Comparison of ENCODE assay signal across 11 cellular contexts in the genomic region with DNA sequence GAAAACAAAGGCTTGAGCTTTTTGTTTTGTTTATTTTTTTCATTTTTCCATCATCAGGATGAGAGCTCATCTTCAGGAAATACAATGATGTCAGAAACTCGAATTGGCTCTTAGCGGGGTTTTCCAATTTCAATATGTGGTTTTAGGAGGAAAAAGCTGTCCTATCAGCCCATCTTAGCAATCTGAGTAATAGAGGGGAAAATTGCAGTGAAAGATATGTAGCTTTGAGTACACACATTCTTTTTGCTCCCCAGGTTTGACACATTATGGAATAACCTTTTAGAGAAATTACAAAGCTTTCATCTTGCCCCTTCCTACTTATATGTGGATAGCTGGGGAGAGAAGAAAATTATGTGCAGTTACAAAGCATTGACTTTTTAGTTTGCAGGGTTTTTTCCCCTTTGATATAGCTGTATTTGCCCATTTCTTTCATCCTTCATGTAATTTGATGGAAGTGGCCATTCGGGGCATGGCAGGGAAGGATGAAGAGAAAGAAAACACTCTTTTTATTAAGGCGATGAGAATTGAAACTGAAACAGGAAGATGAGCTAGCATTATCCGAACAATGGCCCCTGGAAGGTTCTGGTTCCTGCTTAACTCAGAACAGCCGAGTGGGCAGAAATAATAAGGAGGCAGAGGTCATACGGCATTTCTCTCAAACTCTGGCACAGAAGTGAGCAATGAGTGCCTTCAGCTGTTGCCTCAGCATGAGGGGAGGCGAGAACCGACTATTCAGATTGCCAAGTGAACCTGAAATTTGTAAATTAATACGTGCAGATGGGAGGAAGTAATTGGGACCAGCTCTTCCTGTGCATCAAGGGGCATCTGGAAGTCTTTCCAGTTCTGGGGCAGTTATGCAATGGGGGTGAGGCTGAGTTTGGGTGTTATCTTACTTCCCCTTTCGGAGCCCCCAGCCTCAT.
DNase-seq lines count a peak whose midpoint lies in the region; ATAC-seq and TF ChIP-seq lines count a peak whose summit lies in the region.
"Had no signal": no experiment of that assay in that cellular context is flagged by ENCODE, and none has a peak within 500 bp of the region (broad histone marks: within the 10 kb centered on the region; RNA-seq: fewer than 3 reads in every experiment).

No MANE protein-coding gene starts in this region.

- POLR2A ChIA-PET in MCF 10A (lab: Yijun Ruan, JAX), result no interaction called here
- POLR2A ChIA-PET in activated naive CD8-positive, alpha-beta T cell treated with anti-CD3 and anti-CD28 coated beads, Interleukin-2, amount 10 ng/mL, durations not matched to agents 7 days and 5 days (lab: Charles Lee), result no interaction called here

- TF ChIP-seq CTCF in MCF 10A (IDR thresholded peaks at IDR 0.05; ENCODE audit: unreplicated experiment) (no peak), mammary epithelial cell (conservative IDR thresholded peaks at IDR 0.05 in 1 of 2, IDR thresholded peaks at IDR 0.05 in 1 of 2; ENCODE audit: extremely low read depth in 1 of 2, insufficient read depth in 1 of 2, low read depth in 1 of 2, low read length in 2 of 2) (no peak), esophagus muscularis mucosa (IDR thresholded peaks at IDR 0.05) (no peak)

- in situ Hi-C loops in mammary epithelial cell (cut with MboI; ENCODE audit: low sequenced_read_pairs in 2 of 2), result no loop called here

- no peak overlapping the region for H3K27ac Mint-ChIP-seq in MCF 10A (ENCODE audit: low read depth, unreplicated experiment)
- peak overlapping the region; percentile 15 for H3K27ac Mint-ChIP-seq in activated naive CD8-positive, alpha-beta T cell treated with anti-CD3 and anti-CD28 coated beads, Interleukin-2, amount 10 ng/mL, durations not matched to agents 7 days and 5 days
- H3K27ac Mint-ChIP-seq in stimulated activated naive B cell treated with anti-CD40 and anti-IgM and Interleukin-4, amounts not matched to agents 10 μg/mL and 1 μg/mL and 100 μg/mL, for 72 hours, result peak overlapping the region; percentile 90
- H3K27ac Mint-ChIP-seq in activated naive CD4-positive, alpha-beta T cell treated with anti-CD3 and anti-CD28 coated beads, Interleukin-2, amount 10 ng/mL, durations not matched to agents 7 days and 5 days, result no peak overlapping the region

- H3K36me3 ChIP-seq in mammary epithelial cell (ENCODE audit: insufficient read depth, low read length) (no peaks in the 10 kb centered on the region), esophagus muscularis mucosa (no peaks in the 10 kb centered on the region)
- H3K36me3 ChIP-seq: left ventricle myocardium inferior had no signal

- H3K27me3 Mint-ChIP-seq in MCF 10A (ENCODE audit: insufficient read depth, unreplicated experiment), result peaks cover 85% of the 10 kb centered on the region
- no peaks in the 10 kb centered on the region for H3K27me3 Mint-ChIP-seq in activated naive CD8-positive, alpha-beta T cell treated with anti-CD3 and anti-CD28 coated beads, Interleukin-2, amount 10 ng/mL, durations not matched to agents 7 days and 5 days
- H3K27me3 Mint-ChIP-seq in stimulated activated naive B cell treated with anti-CD40 and anti-IgM and Interleukin-4, amounts not matched to agents 10 μg/mL and 1 μg/mL and 100 μg/mL, for 72 hours, result peaks cover 0 to 8% of the 10 kb centered on the region in 2 donors
- no peaks in the 10 kb centered on the region for H3K27me3 Mint-ChIP-seq in activated naive CD4-positive, alpha-beta T cell treated with anti-CD3 and anti-CD28 coated beads, Interleukin-2, amount 10 ng/mL, durations not matched to agents 7 days and 5 days

- no peaks in the 10 kb centered on the region for H3K9me3 Mint-ChIP-seq in MCF 10A (ENCODE audit: unreplicated experiment)
- peaks cover 3% of the 10 kb centered on the region for H3K9me3 Mint-ChIP-seq in activated naive CD8-positive, alpha-beta T cell treated with anti-CD3 and anti-CD28 coated beads, Interleukin-2, amount 10 ng/mL, durations not matched to agents 7 days and 5 days
- H3K9me3 Mint-ChIP-seq in stimulated activated naive B cell treated with anti-CD40 and anti-IgM and Interleukin-4, amounts not matched to agents 10 μg/mL and 1 μg/mL and 100 μg/mL, for 72 hours, result peaks cover 0 to 8% of the 10 kb centered on the region in 2 donors
- no peaks in the 10 kb centered on the region for H3K9me3 Mint-ChIP-seq in activated naive CD4-positive, alpha-beta T cell treated with anti-CD3 and anti-CD28 coated beads, Interleukin-2, amount 10 ng/mL, durations not matched to agents 7 days and 5 days

- dilution Hi-C loops in mammary epithelial cell (cut with HindIII; ENCODE audit: low sequenced_read_pairs), result loop anchor here (5.0 kb wide), 1 partner anchor 37 kb away; no protein-coding TSS in a partner anchor

- TF ChIP-seq POLR2A in esophagus muscularis mucosa (IDR thresholded peaks at IDR 0.05; ENCODE audit: low read depth), result no peak

- H3K4me3 ChIP-seq in mammary epithelial cell (replicated peaks in 1 of 3; ENCODE audit: insufficient read depth in 1 of 3, low read depth in 2 of 3, low read length in 3 of 3), result no peak overlapping the region
- peak overlapping the region in 1 of 4 donors; percentile 1 for H3K4me3 ChIP-seq in esophagus muscularis mucosa
- H3K4me3 ChIP-seq: left ventricle myocardium inferior had no signal

- BruUV-seq in MCF 10A (replicated peaks; lab: Mats Ljungman, UMichigan) (no TSS peak), mammary epithelial cell (replicated peaks; lab: Mats Ljungman, UMichigan) (no TSS peak)

- H4K20me1 ChIP-seq in mammary epithelial cell (ENCODE audit: insufficient read depth, low read length), result no peaks in the 10 kb centered on the region

- no peak overlapping the region for H2AFZ ChIP-seq in mammary epithelial cell (ENCODE audit: low read depth, low read length)

- H3K27me3 ChIP-seq in mammary epithelial cell (ENCODE audit: insufficient read depth, low read length) (no peaks in the 10 kb centered on the region), esophagus muscularis mucosa (no peaks in the 10 kb centered on the region)

- TF ChIP-seq EP300 in esophagus muscularis mucosa (IDR thresholded peaks at IDR 0.05), result no peak

- H3K27ac ChIP-seq in mammary epithelial cell (ENCODE audit: insufficient read depth, low read depth, low read length) (no peak overlapping the region), esophagus muscularis mucosa (replicated peaks in 1 of 4) (no peak overlapping the region)
- H3K27ac ChIP-seq: left ventricle myocardium inferior had no signal

- DNase-seq in MCF 10A (ENCODE audit: unreplicated experiment) (no peak), mammary epithelial cell (no peak), M059J (ENCODE audit: low read depth) (peak; percentile 2), esophagus muscularis mucosa (ENCODE audit: extremely low spot score) (no peak)
- no peak for DNase-seq in activated naive CD8-positive, alpha-beta T cell treated with anti-CD3 and anti-CD28 coated beads, Interleukin-2, amount 10 ng/mL, durations not matched to agents 7 days and 5 days
- DNase-seq in stimulated activated naive B cell treated with anti-CD40 and anti-IgM and Interleukin-4, amounts not matched to agents 10 μg/mL and 1 μg/mL and 100 μg/mL, for 72 hours, result no peak
- no peak for DNase-seq in stimulated activated CD4-positive, alpha-beta T cell treated with anti-CD3 and anti-CD28 coated beads, Interleukin-12 subunit alpha, Interleukin-12 subunit beta, amount 100 ng/mL, for 4 hours
- no peak for DNase-seq in activated naive CD4-positive, alpha-beta T cell treated with anti-CD3 and anti-CD28 coated beads, Interleukin-2, amount 10 ng/mL, durations not matched to agents 7 days and 5 days
- DNase-seq: activated CD4-positive, alpha-beta T cell treated with anti-CD3 and anti-CD28 coated beads for 4 hours; IMR-90; left ventricle myocardium inferior had no signal

- no peak overlapping the region for H3K4me2 ChIP-seq in mammary epithelial cell (ENCODE audit: insufficient read depth, low read depth, low read length)

- CTCF ChIA-PET in MCF 10A (lab: Yijun Ruan, JAX) (no interaction called here), mammary epithelial cell (lab: Charles Lee; ENCODE audit: low non-redundant PET) (no interaction called here)
- CTCF ChIA-PET in activated naive CD4-positive, alpha-beta T cell treated with anti-CD3 and anti-CD28 coated beads, Interleukin-2, amount 10 ng/mL, durations not matched to agents 7 days and 5 days (lab: Charles Lee), result no interaction called here

- no peaks in the 10 kb centered on the region for H3K4me1 ChIP-seq in mammary epithelial cell (ENCODE audit: insufficient read depth, low read length)
- H3K4me1 ChIP-seq in esophagus muscularis mucosa, result no peaks in the 10 kb centered on the region
- H3K4me1 ChIP-seq: left ventricle myocardium inferior had no signal

- no peak overlapping the region for H3K9ac ChIP-seq in mammary epithelial cell (ENCODE audit: insufficient read depth, low read length)

- no peaks in the 10 kb centered on the region for H3K79me2 ChIP-seq in mammary epithelial cell (ENCODE audit: insufficient read depth, low read length)

- ATAC-seq in activated naive CD8-positive, alpha-beta T cell treated with anti-CD3 and anti-CD28 coated beads, Interleukin-2, amount 10 ng/mL, durations not matched to agents 7 days and 5 days (ENCODE audit: low read depth), result no peak
- peak; percentile 57 to 62 for ATAC-seq in stimulated activated naive B cell treated with anti-CD40 and anti-IgM and Interleukin-4, amounts not matched to agents 10 μg/mL and 1 μg/mL and 100 μg/mL, for 72 hours (replicated peaks)

- no peaks in the 10 kb centered on the region for H3K36me3 Mint-ChIP-seq in MCF 10A (ENCODE audit: insufficient read depth, unreplicated experiment)
- H3K36me3 Mint-ChIP-seq in activated naive CD8-positive, alpha-beta T cell treated with anti-CD3 and anti-CD28 coated beads, Interleukin-2, amount 10 ng/mL, durations not matched to agents 7 days and 5 days, result no peaks in the 10 kb centered on the region
- H3K36me3 Mint-ChIP-seq in stimulated activated naive B cell treated with anti-CD40 and anti-IgM and Interleukin-4, amounts not matched to agents 10 μg/mL and 1 μg/mL and 100 μg/mL, for 72 hours, result peaks cover 0 to 3% of the 10 kb centered on the region in 2 donors
- no peaks in the 10 kb centered on the region for H3K36me3 Mint-ChIP-seq in activated naive CD4-positive, alpha-beta T cell treated with anti-CD3 and anti-CD28 coated beads, Interleukin-2, amount 10 ng/mL, durations not matched to agents 7 days and 5 days

- intact Hi-C loops in MCF 10A (cut with micrococcal nuclease), result no loop called here
- intact Hi-C loops in mammary epithelial cell (cut with micrococcal nuclease), result no loop called here
- intact Hi-C loops in esophagus muscularis mucosa (cut with DNase I), result no loop called here

- H3K4me3 Mint-ChIP-seq in MCF 10A (ENCODE audit: unreplicated experiment), result peak overlapping the region; percentile 8
- H3K4me3 Mint-ChIP-seq in activated naive CD8-positive, alpha-beta T cell treated with anti-CD3 and anti-CD28 coated beads, Interleukin-2, amount 10 ng/mL, durations not matched to agents 7 days and 5 days, result peak overlapping the region; percentile 31
- peak overlapping the region; percentile 37 to 50 for H3K4me3 Mint-ChIP-seq in stimulated activated naive B cell treated with anti-CD40 and anti-IgM and Interleukin-4, amounts not matched to agents 10 μg/mL and 1 μg/mL and 100 μg/mL, for 72 hours
- no peak overlapping the region for H3K4me3 Mint-ChIP-seq in activated naive CD4-positive, alpha-beta T cell treated with anti-CD3 and anti-CD28 coated beads, Interleukin-2, amount 10 ng/mL, durations not matched to agents 7 days and 5 days

- H3K9me3 ChIP-seq in mammary epithelial cell (replicated peaks; ENCODE audit: insufficient read depth, low read length) (peaks cover 10% of the 10 kb centered on the region), esophagus muscularis mucosa (no peaks in the 10 kb centered on the region)
- H3K9me3 ChIP-seq: left ventricle myocardium inferior had no signal

- 55% methylated on average over 11 of the region's 11 CpGs for WGBS in mammary epithelial cell (ENCODE audit: low coverage, missing lambda C conversion rate)
- 55% methylated on average over 11 of the region's 11 CpGs for WGBS in esophagus muscularis mucosa

- H3K4me1 Mint-ChIP-seq in MCF 10A (ENCODE audit: insufficient read depth, unreplicated experiment), result peaks cover 8% of the 10 kb centered on the region
- H3K4me1 Mint-ChIP-seq in activated naive CD8-positive, alpha-beta T cell treated with anti-CD3 and anti-CD28 coated beads, Interleukin-2, amount 10 ng/mL, durations not matched to agents 7 days and 5 days, result peaks cover 2% of the 10 kb centered on the region
- peaks cover 7 to 10% of the 10 kb centered on the region in 2 donors for H3K4me1 Mint-ChIP-seq in stimulated activated naive B cell treated with anti-CD40 and anti-IgM and Interleukin-4, amounts not matched to agents 10 μg/mL and 1 μg/mL and 100 μg/mL, for 72 hours
- H3K4me1 Mint-ChIP-seq in activated naive CD4-positive, alpha-beta T cell treated with anti-CD3 and anti-CD28 coated beads, Interleukin-2, amount 10 ng/mL, durations not matched to agents 7 days and 5 days, result no peaks in the 10 kb centered on the region

Comparison
In these comparisons a context has a peak if more than half of its experiments do, and no peak if none do; other contexts are left out.
1. H3K27ac Mint-ChIP-seq: peak in activated naive CD8-positive, alpha-beta T cell treated with anti-CD3 and anti-CD28 coated beads, Interleukin-2, amount 10 ng/mL, durations not matched to agents 7 days and 5 days (single experiment) and stimulated activated naive B cell treated with anti-CD40 and anti-IgM and Interleukin-4, amounts not matched to agents 10 μg/mL and 1 μg/mL and 100 μg/mL, for 72 hours (single experiment); none in MCF 10A (single experiment) and activated naive CD4-positive, alpha-beta T cell treated with anti-CD3 and anti-CD28 coated beads, Interleukin-2, amount 10 ng/mL, durations not matched to agents 7 days and 5 days (single experiment).